Comparison of ENCODE assay signal across 8 cellular contexts in the genomic region with DNA sequence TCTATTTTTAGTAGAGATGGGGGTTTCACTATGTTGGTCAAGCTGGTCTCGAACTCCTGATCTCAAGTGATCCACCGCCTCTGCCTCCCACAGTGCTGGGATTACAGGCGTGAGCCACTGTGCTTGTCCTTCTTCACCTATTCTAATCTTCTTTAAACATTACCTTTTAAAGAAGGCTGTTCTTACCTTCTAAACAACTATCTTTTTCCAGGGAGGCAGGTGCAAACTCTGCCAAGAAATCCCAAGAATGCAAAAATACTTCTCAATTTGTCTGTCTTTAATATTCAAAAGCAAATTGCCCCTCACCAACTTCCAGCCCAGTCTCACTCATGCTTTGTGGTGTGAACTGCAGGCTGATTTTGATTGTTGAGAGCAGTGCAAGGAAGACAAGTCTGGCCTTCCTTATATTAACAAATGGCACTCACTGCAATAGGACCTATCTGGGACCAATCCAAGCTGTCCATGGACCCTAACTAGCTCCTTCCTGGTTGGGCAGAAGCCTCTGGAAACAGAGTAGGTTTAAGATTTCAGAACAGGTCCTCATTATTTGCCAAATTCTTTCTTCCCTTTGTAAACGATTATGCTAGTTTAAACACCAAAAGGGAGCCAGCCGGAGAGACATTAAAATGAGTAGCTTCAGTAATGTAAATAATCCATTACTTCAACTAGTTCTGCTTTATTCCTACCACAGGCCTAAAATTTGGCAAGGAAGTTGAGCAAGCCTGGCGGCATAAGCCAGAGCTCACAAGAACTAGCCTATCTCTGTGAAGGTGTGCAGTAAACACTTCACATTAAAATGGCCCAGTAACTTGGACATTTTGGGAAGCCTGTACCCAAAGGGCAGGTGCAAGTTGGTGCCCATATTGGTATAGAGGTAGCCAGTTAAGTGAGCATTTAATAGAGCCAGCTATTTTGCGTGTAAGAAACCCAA. TPM values are rescaled to one million over a fixed set of nuclear protein-coding genes. Genes with fewer than 3 reads are reported as not detected.
DNase-seq lines count a peak whose midpoint lies in the region; ATAC-seq and TF ChIP-seq lines count a peak whose summit lies in the region.

No MANE protein-coding gene starts in this region.

- no peak overlapping the region for H4K91ac ChIP-seq in trophoblast cell (ENCODE audit: low read depth, low read length)

- peaks cover 12% of the 10 kb centered on the region for H3K79me1 ChIP-seq in trophoblast cell (ENCODE audit: low read length)

- no peak overlapping the region for H2BK12ac ChIP-seq in trophoblast cell (ENCODE audit: low read length)

- H3K4me2 ChIP-seq in fibroblast of lung (ENCODE audit: extremely low read depth, insufficient read depth, low read length) (peak overlapping the region; percentile 82), trophoblast cell (ENCODE audit: low read length) (peak overlapping the region; percentile 96)

- H4K12ac ChIP-seq in trophoblast cell (ENCODE audit: low read depth, low read length): no peak overlapping the region

- CTCF ChIA-PET in HEK293 (lab: Yijun Ruan, JAX): interaction anchor here (0.8 to 3.9 kb wide), 6 partner anchors 9 to 336 kb away, joined by 3 to 46 read pairs (median 6); no protein-coding TSS in a partner anchor

- H2BK120ac ChIP-seq in trophoblast cell (ENCODE audit: insufficient read depth, low read length, poor library complexity): no peak overlapping the region

- H3K9me3 ChIP-seq in HEK293 (ENCODE audit: control insufficient read depth, insufficient read depth, low read depth, low read length) (no peaks in the 10 kb centered on the region), fibroblast of lung (ENCODE audit: control insufficient read depth, insufficient read depth, low read depth, low read length) (no peaks in the 10 kb centered on the region), trophoblast cell (ENCODE audit: insufficient read depth, low read depth, low read length) (no peaks in the 10 kb centered on the region)

- no peaks in the 10 kb centered on the region for H3K4me1 ChIP-seq in HEK293 (ENCODE audit: control insufficient read depth, insufficient read depth, low read length)
- H3K4me1 ChIP-seq in fibroblast of lung (ENCODE audit: control insufficient read depth, extremely low read depth, insufficient read depth, low read length): peaks cover 4% of the 10 kb centered on the region
- H3K4me1 ChIP-seq in trophoblast cell (ENCODE audit: control insufficient read depth in 1 of 2, insufficient read depth in 2 of 2, low read length in 2 of 2): peaks cover 4% of the 10 kb centered on the region in 2 experiments

- H4K20me1 ChIP-seq in fibroblast of lung (ENCODE audit: control insufficient read depth, extremely low read depth, insufficient read depth, low read length): no peaks in the 10 kb centered on the region

- H3K23ac ChIP-seq in trophoblast cell (ENCODE audit: low read length): peak overlapping the region; percentile 2

- H2AFZ ChIP-seq in fibroblast of lung (ENCODE audit: low read length) (no peak overlapping the region), trophoblast cell (ENCODE audit: insufficient read depth, low read length, poor library complexity) (no peak overlapping the region)

- peak overlapping the region; percentile 89 for H3K27ac ChIP-seq in HEK293 (ENCODE audit: extremely low read depth, low read depth, low read length)
- peak overlapping the region; percentile 99 for H3K27ac ChIP-seq in fibroblast of lung (ENCODE audit: insufficient read depth, low read length)
- H3K27ac ChIP-seq in trophoblast cell (ENCODE audit: low read depth, low read length): peak overlapping the region; percentile 99

- H2AK5ac ChIP-seq in trophoblast cell (ENCODE audit: low read length): no peak overlapping the region

- no peak overlapping the region for H3K18ac ChIP-seq in trophoblast cell (ENCODE audit: low read length)

- no peak overlapping the region for H2BK5ac ChIP-seq in trophoblast cell (ENCODE audit: low read depth, low read length, poor library complexity)

- DNase-seq in AG08396 (ENCODE audit: low spot score) (peak; percentile 38), fibroblast of lung (ENCODE audit: low read depth in 2 of 2) (peak; percentile 44 to 51), trophoblast cell (peak in 1 of 2 donors; percentile 12), NCI-H510A (lab: John Stamatoyannopoulos, UW) (no peak), occipital lobe (lab: John Stamatoyannopoulos, UW) (no peak)
- no peak for DNase-seq in T-helper 2 cell treated with Interferon-gamma antibody and Interleukin-4, amounts not matched to agents 5 μg/mL and 100 μg/mL, for 36 hours (ENCODE audit: low spot score)

- H3K27me3 Mint-ChIP-seq in T-helper 2 cell treated with Interferon-gamma antibody and Interleukin-4, amounts not matched to agents 5 μg/mL and 100 μg/mL, for 36 hours (ENCODE audit: low read depth): no peaks in the 10 kb centered on the region

- H3K27me3 ChIP-seq in fibroblast of lung (ENCODE audit: control insufficient read depth, insufficient read depth, low read length): no peaks in the 10 kb centered on the region
- H3K27me3 ChIP-seq in trophoblast cell (ENCODE audit: insufficient read depth, low read length): no peaks in the 10 kb centered on the region

- H3K4ac ChIP-seq in trophoblast cell (ENCODE audit: low read depth, low read length): peak overlapping the region; percentile 70

- H3K4me3 Mint-ChIP-seq in T-helper 2 cell treated with Interferon-gamma antibody and Interleukin-4, amounts not matched to agents 5 μg/mL and 100 μg/mL, for 36 hours: peak overlapping the region; percentile 100

- no peak overlapping the region for H3K14ac ChIP-seq in trophoblast cell (ENCODE audit: low read length)

- peaks cover 0 to 27% of the 10 kb centered on the region in 2 experiments; a peak in 2 of 3 replicates for H3K36me3 ChIP-seq in HEK293 (ENCODE audit: control insufficient read depth in 2 of 2, insufficient read depth in 1 of 2, low read length in 2 of 2)
- H3K36me3 ChIP-seq in fibroblast of lung (ENCODE audit: control insufficient read depth, insufficient read depth, low read length): no peaks in the 10 kb centered on the region
- H3K36me3 ChIP-seq in trophoblast cell (ENCODE audit: control insufficient read depth in 1 of 2, insufficient read depth in 2 of 2, low read length in 2 of 2): peaks cover 0 to 5% of the 10 kb centered on the region in 2 experiments

- H3K4me3 ChIP-seq in HEK293 (ENCODE audit: low read depth, low read length): peak overlapping the region; percentile 77
- peak overlapping the region; percentile 85 to 95 (median 88) for H3K4me3 ChIP-seq in fibroblast of lung (replicated peaks in 1 of 4; ENCODE audit: control extremely low read depth in 1 of 4, insufficient read depth in 1 of 4, low read depth in 3 of 4, low read length in 4 of 4)
- peak overlapping the region; percentile 89 for H3K4me3 ChIP-seq in trophoblast cell (ENCODE audit: low read depth, low read length)

- H3K4me1 Mint-ChIP-seq in T-helper 2 cell treated with Interferon-gamma antibody and Interleukin-4, amounts not matched to agents 5 μg/mL and 100 μg/mL, for 36 hours (ENCODE audit: low read depth): peaks cover 8% of the 10 kb centered on the region

- ATAC-seq in HG03354 (IDR thresholded peaks at IDR 0.05; ENCODE audit: poor library complexity, severe bottlenecking, unreplicated experiment): no peak

- TF ChIP-seq CTCF in HEK293 (tag by site-specific recombination; IDR thresholded peaks at IDR 0.05) (no peak), fibroblast of lung (conservative IDR thresholded peaks at IDR 0.05 in 1 of 2, IDR thresholded peaks at IDR 0.05 in 1 of 2; ENCODE audit: low read depth in 1 of 2, low read length in 2 of 2) (no peak)

- peaks cover 23% of the 10 kb centered on the region for H3K36me3 Mint-ChIP-seq in T-helper 2 cell treated with Interferon-gamma antibody and Interleukin-4, amounts not matched to agents 5 μg/mL and 100 μg/mL, for 36 hours (ENCODE audit: low read depth)

- H3K9ac ChIP-seq in fibroblast of lung (ENCODE audit: insufficient read depth, low read length) (peak overlapping the region; percentile 99), trophoblast cell (ENCODE audit: low read length) (peak overlapping the region; percentile 94)

- WGBS in trophoblast cell (ENCODE audit: extremely low coverage, insufficient coverage, insufficient read length): no CpG with 5 or more reads among the region's 7 CpGs

- no peaks in the 10 kb centered on the region for H3K9me3 Mint-ChIP-seq in T-helper 2 cell treated with Interferon-gamma antibody and Interleukin-4, amounts not matched to agents 5 μg/mL and 100 μg/mL, for 36 hours

- H4K8ac ChIP-seq in trophoblast cell (ENCODE audit: low read depth, low read length): no peak overlapping the region

- POLR2A ChIA-PET in HEK293 (lab: Yijun Ruan, JAX): interaction anchor here (0.8 to 3.0 kb wide), 3 partner anchors 10 to 498 kb away, joined by 3 to 47 read pairs (median 10); partner anchors contain the start of gene RBM39

- H3K27ac Mint-ChIP-seq in T-helper 2 cell treated with Interferon-gamma antibody and Interleukin-4, amounts not matched to agents 5 μg/mL and 100 μg/mL, for 36 hours: peak overlapping the region; percentile 100

- H3K79me2 ChIP-seq in fibroblast of lung (ENCODE audit: control insufficient read depth, insufficient read depth, low read length) (peaks cover 22% of the 10 kb centered on the region), trophoblast cell (ENCODE audit: control insufficient read depth, insufficient read depth, low read length, poor library complexity) (peaks cover 15% of the 10 kb centered on the region)

TF ChIP-seq in HEK293, 187 proteins besides CTCF, POLR2A, EP300 and RAD21 (continues in another document):
- TF ChIP-seq ZNF311 (tag by site-specific recombination; IDR thresholded peaks at IDR 0.05; ENCODE audit: borderline replicate concordance) (no peak), ZNF132 (tag by site-specific recombination; IDR thresholded peaks at IDR 0.05; ENCODE audit: borderline replicate concordance) (no peak), ZNF654 (tag by site-specific recombination; IDR thresholded peaks at IDR 0.05; ENCODE audit: low read depth) (no peak), ZNF24 (tag by site-specific recombination; IDR thresholded peaks at IDR 0.05) (no peak), ZNF404 (tag by site-specific recombination; IDR thresholded peaks at IDR 0.05) (no peak), ZNF664 (tag by site-specific recombination; IDR thresholded peaks at IDR 0.05) (peak; percentile 91)

RNA-seq across cellular contexts. Expression of gene SCAND1, which starts 1.6 kb away (rescaled TPM):
- 44.3 and 59.6 TPM in 2 replicates for total RNA-seq in fibroblast of lung
- polyA plus RNA-seq in fibroblast of lung: 8.3 and 10.4 TPM in 2 replicates
- polyA plus RNA-seq in fibroblast of lung (2012): 30.5 and 46.4 TPM in 2 replicates
- polyA minus RNA-seq in fibroblast of lung (ENCODE audit: low replicate concordance): 5.1 and 8.3 TPM in 2 replicates
- 59.4 and 60.8 TPM in 2 replicates for polyA plus RNA-seq in trophoblast cell (2013)
- 27.0 TPM for total RNA-seq in occipital lobe

RNA-seq across cellular contexts. Expression of gene CNBD2, which starts 15.6 kb away (rescaled TPM):
- total RNA-seq in fibroblast of lung: 1.3 and 2.6 TPM in 2 replicates
- 1.1 and 1.5 TPM in 2 replicates for polyA plus RNA-seq in fibroblast of lung
- 2.2 and 2.6 TPM in 2 replicates for polyA plus RNA-seq in fibroblast of lung (2012)
- not detected in 2 replicates for polyA minus RNA-seq in fibroblast of lung (ENCODE audit: low replicate concordance)
- polyA plus RNA-seq in trophoblast cell (2013): 4.1 and 4.3 TPM in 2 replicates
- 5.5 TPM for total RNA-seq in occipital lobe

Comparison
In these comparisons a context has a peak if more than half of its experiments do, and no peak if none do; other contexts are left out.
1. DNase-seq: peak in AG08396 (single experiment) and fibroblast of lung (2 of 2); none in T-helper 2 cell treated with Interferon-gamma antibody and Interleukin-4, amounts not matched to agents 5 μg/mL and 100 μg/mL, for 36 hours (single experiment), NCI-H510A (single experiment) and occipital lobe (single experiment).
2. Peak in every context shown above with its lines, with median percentiles within 50 percentile points of each other: H3K27ac ChIP-seq and H3K4me3 ChIP-seq.